10 cellular contexts compared by ENCODE assay signal in genomic region chr3:130094491-130094938, GRCh38. TPM values are rescaled to one million over a fixed set of nuclear protein-coding genes. Genes with fewer than 3 reads are reported as not detected.
DNase-seq lines count a peak whose midpoint lies in the region; ATAC-seq and TF ChIP-seq lines count a peak whose summit lies in the region.
"Not testable (repeated sequence)": the region's sequence is repeated elsewhere in the genome, so short reads cannot be mapped to it uniquely, and the experiment has no call there.
"Had no signal": no experiment of that assay in that cellular context is flagged by ENCODE, and none has a peak within 500 bp of the region (broad histone marks: within the 10 kb centered on the region; RNA-seq: fewer than 3 reads in every experiment).

No MANE protein-coding gene starts in this region.

- not testable (repeated sequence) for H2BK20ac ChIP-seq in H9 (ENCODE audit: low read depth, low read length, poor library complexity, severe bottlenecking)

- H3K36me3 Mint-ChIP-seq in CD4-positive, alpha-beta T cell (ENCODE audit: low read depth); H9 (ENCODE audit: insufficient read depth in 1 of 3, low read depth in 3 of 3); T-helper 17 cell (ENCODE audit: low read depth); memory B cell: not testable (repeated sequence)

- not testable (repeated sequence) for H2BK12ac ChIP-seq in H9 (ENCODE audit: insufficient read length, low read depth, low read length)

- not testable (repeated sequence) for H4K91ac ChIP-seq in H9 (ENCODE audit: insufficient read length, low read depth, low read length)

- not testable (repeated sequence) for H3K23me2 ChIP-seq in H9 (ENCODE audit: insufficient read length, low read depth, low read length, poor library complexity, severe bottlenecking)

- H3K4me3 ChIP-seq in colonic mucosa, result not testable (repeated sequence)

- H4K5ac ChIP-seq in H9 (ENCODE audit: insufficient read length, low read depth, low read length), result not testable (repeated sequence)

- intact Hi-C loops in CD4-positive, alpha-beta T cell (cut with DNase I, micrococcal nuclease); colonic mucosa (cut with DNase I): not testable (repeated sequence)

- CTCF ChIA-PET in CD4-positive, alpha-beta T cell (lab: Charles Lee), result not testable (repeated sequence)

- not testable (repeated sequence) for H2BK15ac ChIP-seq in H9 (ENCODE audit: low read depth, low read length)

- not testable (repeated sequence) for H3K79me1 ChIP-seq in H9 (ENCODE audit: insufficient read depth, low read depth, low read length, poor library complexity, severe bottlenecking)

- peak in 4 of 10 experiments; percentile 11 to 15 (median 14) for DNase-seq in CD4-positive, alpha-beta T cell
- peak; percentile 85 for DNase-seq in H9
- peak; percentile 3 for DNase-seq in NCI-H69 (lab: John Stamatoyannopoulos, UW)
- DNase-seq in T-helper 17 cell, result peak in 1 of 3 donors; percentile 22
- DNase-seq in activated T-cell treated with anti-CD3 and anti-CD28 coated beads, Interleukin-2, amount 50 U/mL, for 1 hour, result peak; percentile 34
- DNase-seq in colonic mucosa, result peak; percentile 88
- not testable (repeated sequence) for DNase-seq in memory B cell (ENCODE audit: low spot score in 2 of 2)
- DNase-seq in stimulated activated CD4-positive, alpha-beta T cell treated with anti-CD3 and anti-CD28 coated beads, Interleukin-4, amount 100 ng/mL, for 24 hours, result peak; percentile 27

- H3K23ac ChIP-seq in H9 (ENCODE audit: insufficient read length, low read depth, low read length), result not testable (repeated sequence)

- H3K9me3 ChIP-seq in CD4-positive, alpha-beta T cell (ENCODE audit: control insufficient read depth, low read length); H9 (ENCODE audit: control insufficient read depth, low read depth, low read length); T-helper 17 cell (ENCODE audit: control insufficient read depth, low read length, poor library complexity, severe bottlenecking); colonic mucosa: not testable (repeated sequence)

- H3T11ph ChIP-seq in H9 (ENCODE audit: low read length), result not testable (repeated sequence)

- H3K4me3 Mint-ChIP-seq in CD4-positive, alpha-beta T cell, result peak overlapping the region; percentile 62
- not testable (repeated sequence) for H3K4me3 Mint-ChIP-seq in H9
- H3K4me3 Mint-ChIP-seq in T-helper 17 cell (peak overlapping the region; percentile 82), memory B cell (peak overlapping the region; percentile 83)

- no CpG with 5 or more reads among the region's 11 CpGs for WGBS in H9 (ENCODE audit: extremely low coverage, insufficient read length, low lambda C conversion rate)

- H3K56ac ChIP-seq in H9 (ENCODE audit: insufficient read length, low read depth, low read length), result not testable (repeated sequence)

- not testable (repeated sequence) for H3K18ac ChIP-seq in H9 (ENCODE audit: insufficient read length, low read depth, low read length)

- H3K27me3 Mint-ChIP-seq in CD4-positive, alpha-beta T cell; H9 (ENCODE audit: low read depth); T-helper 17 cell; memory B cell: not testable (repeated sequence)

- H3K4me1 Mint-ChIP-seq in CD4-positive, alpha-beta T cell (ENCODE audit: low read depth), result peaks cover 25% of the 10 kb centered on the region
- H3K4me1 Mint-ChIP-seq in H9 (peaks cover 20 to 22% of the 10 kb centered on the region in 2 experiments), T-helper 17 cell (peaks cover 13% of the 10 kb centered on the region), memory B cell (peaks cover 18% of the 10 kb centered on the region)

- not testable (repeated sequence) for H2AK5ac ChIP-seq in H9 (ENCODE audit: insufficient read length, low read length)

- H3K9me3 Mint-ChIP-seq in CD4-positive, alpha-beta T cell; H9; memory B cell: not testable (repeated sequence)

- H2AFZ ChIP-seq in H9 (ENCODE audit: low read length), result not testable (repeated sequence)

- H4K20me1 ChIP-seq in H9 (ENCODE audit: control insufficient read depth, insufficient read depth, insufficient read length), result not testable (repeated sequence)

- H4K8ac ChIP-seq in H9 (replicated peaks; ENCODE audit: insufficient read length, low read depth, low read length), result not testable (repeated sequence)

- TF ChIP-seq CTCF in CD4-positive, alpha-beta T cell (IDR thresholded peaks at IDR 0.05); H9 (conservative IDR thresholded peaks at IDR 0.05); colonic mucosa (IDR thresholded peaks at IDR 0.05): not testable (repeated sequence)

- peak overlapping the region; percentile 33 for H3K27ac Mint-ChIP-seq in CD4-positive, alpha-beta T cell
- H3K27ac Mint-ChIP-seq in H9, T-helper 17 cell: not testable (repeated sequence)
- H3K27ac Mint-ChIP-seq in memory B cell, result peak overlapping the region; percentile 62

- not testable (repeated sequence) for H3K27ac ChIP-seq in CD4-positive, alpha-beta T cell (ENCODE audit: low read depth, low read length); H9 (ENCODE audit: insufficient read length, low read depth, low read length)
- H3K27ac ChIP-seq in colonic mucosa, result peak overlapping the region; percentile 84

- H3K4ac ChIP-seq in H9 (ENCODE audit: low read depth, low read length), result not testable (repeated sequence)

- POLR2A ChIA-PET in CD4-positive, alpha-beta T cell (lab: Charles Lee), result not testable (repeated sequence)

- H3K9ac ChIP-seq in H9 (ENCODE audit: extremely low read depth, insufficient read length, low read length), result not testable (repeated sequence)
- H3K9ac ChIP-seq in colonic mucosa (ENCODE audit: low read depth in 2 of 2, low read length in 2 of 2), result peak overlapping the region in 1 of 2 donors; percentile 12

- not testable (repeated sequence) for H3K36me3 ChIP-seq in colonic mucosa

- not testable (repeated sequence) for ATAC-seq in CD4-positive, alpha-beta T cell (ENCODE audit: poor library complexity); T-helper 17 cell; memory B cell (ENCODE audit: low read depth)

- not testable (repeated sequence) for H3K79me2 ChIP-seq in H9 (ENCODE audit: insufficient read depth, low read length)

- H2BK5ac ChIP-seq in H9 (ENCODE audit: insufficient read length, low read length), result not testable (repeated sequence)

- not testable (repeated sequence) for H3K27me3 ChIP-seq in CD4-positive, alpha-beta T cell (ENCODE audit: control insufficient read depth, insufficient read depth, low read length); H9 (ENCODE audit: insufficient read depth, low read length); colonic mucosa

- H2BK120ac ChIP-seq in H9 (ENCODE audit: low read depth, low read length, poor library complexity, severe bottlenecking), result not testable (repeated sequence)

- not testable (repeated sequence) for H3K4me2 ChIP-seq in H9 (ENCODE audit: insufficient read depth, insufficient read length, low read length)

- H3K14ac ChIP-seq in H9 (ENCODE audit: insufficient read depth, low read length), result not testable (repeated sequence)

- H3K4me1 ChIP-seq in H9 (ENCODE audit: insufficient read depth, low read length); colonic mucosa: not testable (repeated sequence)

RNA-seq across cellular contexts. Expression of gene ALG1L2, which starts 12.9 kb away (rescaled TPM):
- total RNA-seq in CD4-positive, alpha-beta T cell, result under 1 TPM in 1 of 2 experiments, not detected in 1; 0.80 TPM
- total RNA-seq in H9 (2021) (0.94 and 1.2 TPM in 2 replicates), T-helper 17 cell (1 to 10 TPM; 1.0 to 1.9 TPM), colonic mucosa (1 to 10 TPM in 1 of 2 donors, not detected in 1; 1.6 TPM)
- total RNA-seq: liver, testis had no signal
